Comparison of ENCODE assay signal across 9 cellular contexts in the genomic region with DNA sequence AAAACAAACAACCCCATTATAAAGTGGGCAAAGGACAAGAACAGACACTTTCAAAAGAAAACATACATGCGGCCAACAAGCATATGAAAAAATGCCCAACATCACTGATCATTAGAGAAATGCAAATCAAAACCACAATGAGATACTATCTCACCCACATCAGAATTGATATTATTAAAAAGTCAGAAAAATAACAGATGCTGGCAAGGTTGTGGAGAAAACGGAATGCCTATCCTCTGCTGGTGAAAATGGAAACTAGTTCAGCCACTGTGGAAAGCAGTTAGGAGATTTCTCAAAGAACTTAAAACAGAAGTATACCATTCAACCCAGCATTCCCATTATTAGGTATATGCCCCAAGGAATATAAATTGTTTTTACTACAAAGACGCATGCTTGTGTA.
"Had no signal": no experiment of that assay in that cellular context is flagged by ENCODE, and none has a peak within 500 bp of the region (broad histone marks: within the 10 kb centered on the region; RNA-seq: fewer than 3 reads in every experiment).

No MANE protein-coding gene starts in this region.

- DNase-seq: GM23248, GOT3, H7, H9, HCEC 1CT, HFFc6 had no signal

- H3K4me2 ChIP-seq: GM23338 had no signal

- H3K4me1 ChIP-seq: HAP-1 had no signal

- H3K4me1 Mint-ChIP-seq: GM23338, H9 had no signal

- H3K4me3 ChIP-seq: GM23248, GM23338, HAP-1 had no signal

- H2AFZ ChIP-seq: GM23248, GM23338 had no signal

- H3K9me3 ChIP-seq: HAP-1 had no signal

- H3K9ac ChIP-seq: GM23248 had no signal

- ATAC-seq: GM23338, HCT116 had no signal

- H3K27ac ChIP-seq: GM23248 had no signal

- H3K27ac Mint-ChIP-seq: GM23338, H9, HFFc6 had no signal

- H3K9me3 Mint-ChIP-seq: GM23338 had no signal

- H3K4me3 Mint-ChIP-seq: GM23338, H9, HFFc6 had no signal

- H3K36me3 ChIP-seq: HAP-1 had no signal
